8 cellular contexts compared by ENCODE assay signal in the genomic region with DNA sequence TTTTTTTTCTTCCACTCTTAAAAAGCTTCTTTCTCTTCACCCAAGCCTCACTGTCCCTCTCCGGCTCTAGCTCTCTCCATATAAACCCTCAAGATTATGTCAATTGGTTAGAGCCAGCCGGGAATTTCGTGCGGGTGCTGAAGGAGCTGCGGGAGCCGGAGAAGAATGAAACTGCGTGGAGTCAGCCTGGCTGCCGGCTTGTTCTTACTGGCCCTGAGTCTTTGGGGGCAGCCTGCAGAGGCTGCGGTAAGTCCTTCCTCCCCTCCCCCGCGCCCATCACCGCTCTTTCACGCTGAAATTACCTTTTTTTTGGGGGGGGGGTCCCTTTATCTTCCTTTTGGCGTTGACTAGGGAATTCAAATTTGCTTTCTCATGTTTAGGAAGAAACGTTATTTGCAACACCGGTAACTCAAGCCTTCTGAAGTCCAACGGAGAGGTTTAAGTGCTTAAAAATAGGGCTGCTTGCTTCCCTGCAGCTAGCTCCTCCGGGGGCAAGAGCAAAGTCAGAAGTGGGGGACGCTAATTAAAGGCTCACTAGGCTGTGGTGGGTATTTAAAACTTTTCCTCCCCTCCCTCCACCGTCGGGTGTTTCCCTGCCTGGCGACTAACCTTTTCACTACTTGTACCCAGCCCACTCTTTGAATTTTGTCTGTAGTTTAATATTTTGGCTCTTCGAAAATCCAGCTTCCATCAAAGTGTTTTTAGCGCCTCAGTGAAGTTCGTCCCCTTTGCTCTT. TPM values are rescaled to one million over a fixed set of nuclear protein-coding genes. Genes with fewer than 3 reads are reported as not detected.
DNase-seq lines count a peak whose midpoint lies in the region; TF ChIP-seq lines count a peak whose summit lies in the region.

No MANE protein-coding gene starts in this region.

- H3K4me3 ChIP-seq in fibroblast of mammary gland (ENCODE audit: control insufficient read depth, low read depth, low read length) (peak overlapping the region; percentile 61), ovary (peak overlapping the region; percentile 43)

- TF ChIP-seq EP300 in ovary (IDR thresholded peaks at IDR 0.05): no peak

- no peak overlapping the region for H3K4me3 Mint-ChIP-seq in T-helper 2 cell treated with Interferon-gamma antibody and Interleukin-4, amounts not matched to agents 5 μg/mL and 100 μg/mL, for 36 hours

- no peaks in the 10 kb centered on the region for H3K9me3 Mint-ChIP-seq in T-helper 2 cell treated with Interferon-gamma antibody and Interleukin-4, amounts not matched to agents 5 μg/mL and 100 μg/mL, for 36 hours

- peaks cover 30% of the 10 kb centered on the region for H3K27me3 Mint-ChIP-seq in T-helper 2 cell treated with Interferon-gamma antibody and Interleukin-4, amounts not matched to agents 5 μg/mL and 100 μg/mL, for 36 hours (ENCODE audit: low read depth)

- no peak overlapping the region for H3K27ac Mint-ChIP-seq in T-helper 2 cell treated with Interferon-gamma antibody and Interleukin-4, amounts not matched to agents 5 μg/mL and 100 μg/mL, for 36 hours

- H3K36me3 ChIP-seq in ovary: no peaks in the 10 kb centered on the region

- no peaks in the 10 kb centered on the region for H3K4me1 Mint-ChIP-seq in T-helper 2 cell treated with Interferon-gamma antibody and Interleukin-4, amounts not matched to agents 5 μg/mL and 100 μg/mL, for 36 hours (ENCODE audit: low read depth)

- peak overlapping the region in 1 of 2 donors; percentile 3 for H3K27ac ChIP-seq in ovary

- TF ChIP-seq POLR2A in ovary (IDR thresholded peaks at IDR 0.05): no peak

- no peaks in the 10 kb centered on the region for H3K9me3 ChIP-seq in ovary

- 14 to 20% (median 17%) methylated on average over 25 of the region's 25 CpGs for WGBS in ovary, 3 donors

- TF ChIP-seq CTCF in fibroblast of mammary gland (conservative IDR thresholded peaks at IDR 0.05; ENCODE audit: control insufficient read depth, insufficient read depth, low read depth, low read length) (no peak), ovary (IDR thresholded peaks at IDR 0.05) (no peak)

- H3K4me1 ChIP-seq in ovary (ENCODE audit: insufficient read depth): no peaks in the 10 kb centered on the region

- intact Hi-C loops in ovary (cut with DNase I): no loop called here

- no peaks in the 10 kb centered on the region for H3K36me3 Mint-ChIP-seq in T-helper 2 cell treated with Interferon-gamma antibody and Interleukin-4, amounts not matched to agents 5 μg/mL and 100 μg/mL, for 36 hours (ENCODE audit: low read depth)

- no peaks in the 10 kb centered on the region for H3K27me3 ChIP-seq in ovary

- DNase-seq in EL (peak; percentile 32), RPMI7951 (ENCODE audit: low read depth) (peak; percentile 11), fibroblast of mammary gland (ENCODE audit: low read depth) (peak; percentile 23), ovary (peak; percentile 12 to 42 (median 27)), NCI-H82 (lab: John Stamatoyannopoulos, UW) (no peak), superior temporal gyrus (ENCODE audit: extremely low spot score) (no peak), kidney tubule cell (ENCODE audit: low spot score) (no peak)
- no peak for DNase-seq in T-helper 2 cell treated with Interferon-gamma antibody and Interleukin-4, amounts not matched to agents 5 μg/mL and 100 μg/mL, for 36 hours (ENCODE audit: low spot score)

RNA-seq across cellular contexts. Expression of gene COL4A5, which starts 0.5 kb away (rescaled TPM):
- 3.2 and 4.6 TPM in 2 replicates for total RNA-seq in RPMI7951 (2014; rRNA removed; shearing (Covaris generic))
- total RNA-seq in ovary: 10 to 100 TPM; 18.8 to 75.9 (median 45.3) TPM
- 10 to 100 TPM; 10.2 to 63.0 TPM for polyA plus RNA-seq in ovary

RNA-seq across cellular contexts. Expression of gene COL4A6, which starts 1.9 kb away (rescaled TPM):
- total RNA-seq in RPMI7951 (2014; rRNA removed; shearing (Covaris generic)): 0.60 and 1.1 TPM in 2 replicates
- 10 to 100 TPM in 6 of 7 donors, 1 to 10 TPM in 1; 4.5 to 32.1 (median 12.5) TPM for total RNA-seq in ovary
- 10 to 100 TPM in 1 of 2 donors, 1 to 10 TPM in 1; 3.3 to 10.9 TPM for polyA plus RNA-seq in ovary

Comparison
In these comparisons a context has a peak if more than half of its experiments do, and no peak if none do; other contexts are left out.
1. DNase-seq: peak in EL (single experiment), RPMI7951 (single experiment), fibroblast of mammary gland (single experiment) and ovary (5 of 5); none in NCI-H82 (single experiment), T-helper 2 cell treated with Interferon-gamma antibody and Interleukin-4, amounts not matched to agents 5 μg/mL and 100 μg/mL, for 36 hours (single experiment), superior temporal gyrus (single experiment) and kidney tubule cell (single experiment).